In the genomic region with DNA sequence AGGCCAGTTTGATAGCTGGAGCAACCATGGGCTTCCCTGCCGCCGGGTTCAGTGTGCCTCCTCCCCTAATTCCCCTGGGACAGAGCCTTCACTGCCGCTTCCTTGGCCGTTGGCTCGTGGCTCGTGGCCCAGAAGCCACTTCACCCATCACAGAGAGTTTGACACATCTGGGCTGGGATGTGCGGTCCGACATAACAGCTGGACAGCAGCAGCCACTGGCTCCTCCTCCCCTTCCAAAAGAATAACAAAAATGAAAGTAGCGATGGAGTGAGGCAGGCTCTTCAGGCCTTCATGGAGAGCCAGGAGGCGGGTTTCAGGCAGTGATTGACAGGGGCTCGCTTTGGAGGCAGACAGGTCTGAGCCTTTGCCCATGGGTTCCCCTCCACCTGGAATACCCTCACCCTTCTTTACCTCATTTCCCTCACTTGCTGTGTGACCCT, we compare ENCODE assay signal across 1 cellular context.
TF ChIP-seq lines count a peak whose summit lies in the region.

No MANE protein-coding gene starts in this region.

TF ChIP-seq in H1, 55 proteins besides CTCF, POLR2A, EP300 and RAD21 (continued from another document):
- TF ChIP-seq, protein P1, sequence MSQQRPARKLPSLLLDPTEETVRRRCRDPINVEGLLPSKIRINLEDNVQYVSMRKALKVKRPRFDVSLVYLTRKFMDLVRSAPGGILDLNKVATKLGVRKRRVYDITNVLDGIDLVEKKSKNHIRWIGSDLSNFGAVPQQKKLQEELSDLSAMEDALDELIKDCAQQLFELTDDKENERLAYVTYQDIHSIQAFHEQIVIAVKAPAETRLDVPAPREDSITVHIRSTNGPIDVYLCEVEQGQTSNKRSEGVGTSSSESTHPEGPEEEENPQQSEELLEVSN (IDR thresholded peaks at IDR 0.05), result no peak
- TF ChIP-seq SRF (IDR thresholded peaks at IDR 0.05; ENCODE audit: low read depth, low read length) (no peak), CHD1 (IDR thresholded peaks at IDR 0.05; ENCODE audit: low read depth, low read length) (no peak), FOSL1 (IDR thresholded peaks at IDR 0.05; ENCODE audit: insufficient read depth, low read depth, low read length) (no peak), PHF8 (conservative IDR thresholded peaks at IDR 0.05; ENCODE audit: low read depth, low read length) (no peak)
- TF ChIP-seq, protein P2, sequence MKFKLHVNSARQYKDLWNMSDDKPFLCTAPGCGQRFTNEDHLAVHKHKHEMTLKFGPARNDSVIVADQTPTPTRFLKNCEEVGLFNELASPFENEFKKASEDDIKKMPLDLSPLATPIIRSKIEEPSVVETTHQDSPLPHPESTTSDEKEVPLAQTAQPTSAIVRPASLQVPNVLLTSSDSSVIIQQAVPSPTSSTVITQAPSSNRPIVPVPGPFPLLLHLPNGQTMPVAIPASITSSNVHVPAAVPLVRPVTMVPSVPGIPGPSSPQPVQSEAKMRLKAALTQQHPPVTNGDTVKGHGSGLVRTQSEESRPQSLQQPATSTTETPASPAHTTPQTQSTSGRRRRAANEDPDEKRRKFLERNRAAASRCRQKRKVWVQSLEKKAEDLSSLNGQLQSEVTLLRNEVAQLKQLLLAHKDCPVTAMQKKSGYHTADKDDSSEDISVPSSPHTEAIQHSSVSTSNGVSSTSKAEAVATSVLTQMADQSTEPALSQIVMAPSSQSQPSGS (IDR thresholded peaks at IDR 0.05; ENCODE audit: low read length), result no peak
